Comparison of ENCODE assay signal across 8 cellular contexts in genomic region chr14:64704743-64705405, GRCh38. TPM values are rescaled to one million over a fixed set of nuclear protein-coding genes. Genes with fewer than 3 reads are reported as not detected.
DNase-seq lines count a peak whose midpoint lies in the region; ATAC-seq and TF ChIP-seq lines count a peak whose summit lies in the region.

No MANE protein-coding gene starts in this region.

- H3K9me3 Mint-ChIP-seq in CD4-positive, CD25-positive, alpha-beta regulatory T cell = peaks cover 0 to 5% (median 0%) of the 10 kb centered on the region in 7 donors
- no peaks in the 10 kb centered on the region for H3K9me3 Mint-ChIP-seq in stimulated activated effector memory CD8-positive, alpha-beta T cell treated with anti-CD3 and anti-CD28 coated beads, Interleukin-12 subunit alpha, Interleukin-12 subunit beta, amount 100 ng/mL, for 72 hours

- DNase-seq in CD4-positive, CD25-positive, alpha-beta regulatory T cell = no peak
- DNase-seq in Kasumi-1 (lab: John Stamatoyannopoulos, UW) = peak; percentile 21 to 44
- DNase-seq in astrocyte of the spinal cord (ENCODE audit: low read depth, low spot score) = no peak
- peak; percentile 63 for DNase-seq in islet precursor cell
- DNase-seq in stimulated activated effector memory CD8-positive, alpha-beta T cell treated with anti-CD3 and anti-CD28 coated beads, Interleukin-12 subunit alpha, Interleukin-12 subunit beta, amount 100 ng/mL, for 72 hours (ENCODE audit: low spot score in 2 of 2) = peak; percentile 33 to 69
- DNase-seq in GM13976 (ENCODE audit: low spot score) = no peak

- no peaks in the 10 kb centered on the region for H3K9me3 ChIP-seq in CD4-positive, CD25-positive, alpha-beta regulatory T cell (ENCODE audit: control insufficient read depth in 2 of 2, low read length in 2 of 2)

- no peaks in the 10 kb centered on the region for H3K36me3 ChIP-seq in CD4-positive, CD25-positive, alpha-beta regulatory T cell (ENCODE audit: control insufficient read depth, insufficient read depth, low read length)

- H3K27ac Mint-ChIP-seq in CD4-positive, CD25-positive, alpha-beta regulatory T cell = no peak overlapping the region
- H3K27ac Mint-ChIP-seq in stimulated activated effector memory CD8-positive, alpha-beta T cell treated with anti-CD3 and anti-CD28 coated beads, Interleukin-12 subunit alpha, Interleukin-12 subunit beta, amount 100 ng/mL, for 72 hours = peak overlapping the region; percentile 92

- H3K27me3 Mint-ChIP-seq in CD4-positive, CD25-positive, alpha-beta regulatory T cell = peaks cover 65% of the 10 kb centered on the region

- peaks cover 13% of the 10 kb centered on the region for H3K27me3 ChIP-seq in CD4-positive, CD25-positive, alpha-beta regulatory T cell (ENCODE audit: control insufficient read depth, insufficient read depth, low read length)

- in situ Hi-C loops in astrocyte of the spinal cord (cut with HindIII; ENCODE audit: low sequenced_read_pairs) = no loop called here
- in situ Hi-C loops in GM13976 (cut with MboI; ENCODE audit: low sequenced_read_pairs, unreplicated experiment) = no loop called here

- H3K36me3 Mint-ChIP-seq in CD4-positive, CD25-positive, alpha-beta regulatory T cell = no peaks in the 10 kb centered on the region
- H3K36me3 Mint-ChIP-seq in stimulated activated effector memory CD8-positive, alpha-beta T cell treated with anti-CD3 and anti-CD28 coated beads, Interleukin-12 subunit alpha, Interleukin-12 subunit beta, amount 100 ng/mL, for 72 hours = no peaks in the 10 kb centered on the region

- H3K4me3 Mint-ChIP-seq in CD4-positive, CD25-positive, alpha-beta regulatory T cell = peak overlapping the region; percentile 70 to 90 (median 85)
- peak overlapping the region; percentile 73 for H3K4me3 Mint-ChIP-seq in stimulated activated effector memory CD8-positive, alpha-beta T cell treated with anti-CD3 and anti-CD28 coated beads, Interleukin-12 subunit alpha, Interleukin-12 subunit beta, amount 100 ng/mL, for 72 hours

- H3K4me1 ChIP-seq in CD4-positive, CD25-positive, alpha-beta regulatory T cell (ENCODE audit: control insufficient read depth, insufficient read depth, low read length, poor library complexity, severe bottlenecking) = peaks cover 57% of the 10 kb centered on the region

- no peak for ATAC-seq in CD4-positive, CD25-positive, alpha-beta regulatory T cell (ENCODE audit: low read depth in 2 of 2)
- ATAC-seq in stimulated activated effector memory CD8-positive, alpha-beta T cell treated with anti-CD3 and anti-CD28 coated beads, Interleukin-12 subunit alpha, Interleukin-12 subunit beta, amount 100 ng/mL, for 72 hours = peak; percentile 4
- ATAC-seq in GM21737 (IDR thresholded peaks at IDR 0.05; ENCODE audit: unreplicated experiment) (no peak), GM19023 (IDR thresholded peaks at IDR 0.05; ENCODE audit: unreplicated experiment) (no peak)

- H3K4me1 Mint-ChIP-seq in CD4-positive, CD25-positive, alpha-beta regulatory T cell = peaks cover 18 to 54% (median 39%) of the 10 kb centered on the region in 4 donors
- H3K4me1 Mint-ChIP-seq in stimulated activated effector memory CD8-positive, alpha-beta T cell treated with anti-CD3 and anti-CD28 coated beads, Interleukin-12 subunit alpha, Interleukin-12 subunit beta, amount 100 ng/mL, for 72 hours = peaks cover 62% of the 10 kb centered on the region

- H3K4me3 ChIP-seq in CD4-positive, CD25-positive, alpha-beta regulatory T cell (ENCODE audit: low read depth, low read length) = peak overlapping the region; percentile 41
- H3K4me3 ChIP-seq in astrocyte of the spinal cord (ENCODE audit: low read depth, low read length) = peak overlapping the region; percentile 63

- TF ChIP-seq CTCF in astrocyte of the spinal cord (IDR thresholded peaks at IDR 0.05; ENCODE audit: low read depth, low read length) = no peak
- no peak for TF ChIP-seq CTCF in GM13976 (IDR thresholded peaks at IDR 0.05; ENCODE audit: borderline replicate concordance, control extremely low read depth, extremely low read depth, insufficient read depth, missing control alignments)

- peak overlapping the region; percentile 14 for H3K27ac ChIP-seq in CD4-positive, CD25-positive, alpha-beta regulatory T cell (ENCODE audit: insufficient read depth, low read length, poor library complexity, severe bottlenecking)

RNA-seq across cellular contexts. Expression of gene PLEKHG3, which starts 0.7 kb away (rescaled TPM):
- total RNA-seq in CD4-positive, CD25-positive, alpha-beta regulatory T cell = 31.9 TPM
- polyA plus RNA-seq in CD4-positive, CD25-positive, alpha-beta regulatory T cell = 10 to 100 TPM in 1 of 4 donors, 1 to 10 TPM in 3; 2.1 to 10.5 (median 4.5) TPM

Comparison
In these comparisons a context has a peak if more than half of its experiments do, and no peak if none do; other contexts are left out.
1. DNase-seq: peak in Kasumi-1 (2 of 2), islet precursor cell (single experiment) and stimulated activated effector memory CD8-positive, alpha-beta T cell treated with anti-CD3 and anti-CD28 coated beads, Interleukin-12 subunit alpha, Interleukin-12 subunit beta, amount 100 ng/mL, for 72 hours (2 of 2); none in CD4-positive, CD25-positive, alpha-beta regulatory T cell (0 of 3), astrocyte of the spinal cord (single experiment) and GM13976 (single experiment).